Comparison of ENCODE assay signal across 18 cellular contexts in genomic region chr19:8585057-8585893, GRCh38. TPM values are rescaled to one million over a fixed set of nuclear protein-coding genes. Genes with fewer than 3 reads are reported as not detected.
DNase-seq lines count a peak whose midpoint lies in the region; ATAC-seq and TF ChIP-seq lines count a peak whose summit lies in the region.
"Had no signal": no experiment of that assay in that cellular context is flagged by ENCODE, and none has a peak within 500 bp of the region (broad histone marks: within the 10 kb centered on the region; RNA-seq: fewer than 3 reads in every experiment).

No MANE protein-coding gene starts in this region.

- H3K36me3 ChIP-seq in smooth muscle cell (ENCODE audit: low read depth), result no peaks in the 10 kb centered on the region
- H3K36me3 ChIP-seq: SJCRH30 had no signal

- no peak overlapping the region for H2AFZ ChIP-seq in smooth muscle cell (ENCODE audit: low read depth)

- H3K27me3 ChIP-seq in smooth muscle cell (ENCODE audit: low read depth), result no peaks in the 10 kb centered on the region
- H3K27me3 ChIP-seq: BLaER1 treated with 17β-estradiol and CSF1 and Interleukin-3, amounts not matched to agents 10 nM and 100 nM; SJCRH30 had no signal

- peak; percentile 9 for DNase-seq in NCI-H1105 treated with DMSO at 0.1 percent for 48 hours (lab: John Stamatoyannopoulos, UW)
- no peak for DNase-seq in NCI-H1105 (lab: John Stamatoyannopoulos, UW)
- peak; percentile 44 for DNase-seq in GM13976 (ENCODE audit: low spot score)
- DNase-seq in NB4 (ENCODE audit: low read depth), result peak; percentile 60
- DNase-seq in omental fat pad (ENCODE audit: low spot score), result no peak
- no peak for DNase-seq in smooth muscle cell (lab: John Stamatoyannopoulos, UW; ENCODE audit: unreplicated experiment)
- no peak for DNase-seq in T1000 (lab: John Stamatoyannopoulos, UW)
- DNase-seq: NCI-H774 had no signal

- TF ChIP-seq CTCF in GM13976 (IDR thresholded peaks at IDR 0.05; ENCODE audit: borderline replicate concordance, control extremely low read depth, extremely low read depth, insufficient read depth, missing control alignments), result no peak
- peak; percentile 20 for TF ChIP-seq CTCF in NB4 (IDR thresholded peaks at IDR 0.05; ENCODE audit: low read depth, low read length)
- no peak for TF ChIP-seq CTCF in omental fat pad (IDR thresholded peaks at IDR 0.05)
- no peak for TF ChIP-seq CTCF in smooth muscle cell (IDR thresholded peaks at IDR 0.05; ENCODE audit: borderline replicate concordance, insufficient read depth, poor library complexity, severe bottlenecking)

- ATAC-seq in omental fat pad (ENCODE audit: low FRiP score), result peak; percentile 25
- ATAC-seq in GM19023 (IDR thresholded peaks at IDR 0.05; ENCODE audit: unreplicated experiment), result no peak

- no peaks in the 10 kb centered on the region for H3F3A ChIP-seq in smooth muscle cell (ENCODE audit: low read depth)

- no peak overlapping the region for H3K4me3 ChIP-seq in NB4 (ENCODE audit: low read depth, low read length)
- H3K4me3 ChIP-seq in smooth muscle cell, result no peak overlapping the region
- H3K4me3 ChIP-seq: BLaER1 treated with 17β-estradiol and CSF1 and Interleukin-3, amounts not matched to agents 10 nM and 100 nM; SJCRH30 had no signal

- no peaks in the 10 kb centered on the region for H4K20me1 ChIP-seq in smooth muscle cell (ENCODE audit: low read depth)

- no peaks in the 10 kb centered on the region for H3K4me1 ChIP-seq in smooth muscle cell (ENCODE audit: low read depth)
- H3K4me1 ChIP-seq: SJCRH30 had no signal

- H3K9ac ChIP-seq in smooth muscle cell (ENCODE audit: low read depth), result no peak overlapping the region
- H3K9ac ChIP-seq: BLaER1 treated with 17β-estradiol and CSF1 and Interleukin-3, amounts not matched to agents 10 nM and 100 nM had no signal

- no peaks in the 10 kb centered on the region for H3K79me2 ChIP-seq in smooth muscle cell (ENCODE audit: low read depth)

- no peak overlapping the region for H3K4me2 ChIP-seq in smooth muscle cell
- H3K4me2 ChIP-seq: BLaER1 treated with 17β-estradiol and CSF1 and Interleukin-3, amounts not matched to agents 10 nM and 100 nM had no signal

- TF ChIP-seq POLR2A in NB4 (IDR thresholded peaks at IDR 0.05; ENCODE audit: extremely low read depth, insufficient read length), result no peak

- in situ Hi-C loops in GM13976 (cut with MboI; ENCODE audit: low sequenced_read_pairs, unreplicated experiment), result no loop called here

- WGBS in smooth muscle cell (ENCODE audit: low lambda C conversion rate), result 98% methylated on average over 37 of the region's 59 CpGs

- no peak overlapping the region for H3K27ac ChIP-seq in smooth muscle cell (ENCODE audit: low read depth)
- H3K27ac ChIP-seq: 22Rv1; BLaER1 treated with 17β-estradiol and CSF1 and Interleukin-3, amounts not matched to agents 10 nM and 100 nM; SJCRH30 had no signal

- no peaks in the 10 kb centered on the region for H3K9me3 ChIP-seq in smooth muscle cell (replicated peaks; ENCODE audit: low read depth)
- H3K9me3 ChIP-seq: BLaER1 treated with 17β-estradiol and CSF1 and Interleukin-3, amounts not matched to agents 10 nM and 100 nM; Caco-2; SJCRH30 had no signal

RNA-seq across cellular contexts. Expression of gene MYO1F, which starts 8.0 kb away (rescaled TPM):
- total RNA-seq in omental fat pad (10 to 100 TPM; 13.9 to 86.7 (median 39.9) TPM), smooth muscle cell (0.22 TPM in 1 of 2 replicates, not detected in the other)
- polyA plus RNA-seq in smooth muscle cell, result 1.4 and 4.1 TPM in 2 replicates
- total RNA-seq: G401 had no signal

RNA-seq across cellular contexts. Expression of gene ADAMTS10, which starts 25.2 kb away (rescaled TPM):
- total RNA-seq in omental fat pad (10 to 100 TPM; 16.7 to 46.7 (median 22.5) TPM), smooth muscle cell (13.1 and 18.3 TPM in 2 replicates)
- 14.1 and 21.9 TPM in 2 replicates for polyA plus RNA-seq in smooth muscle cell
- total RNA-seq: SJCRH30 had no signal
- polyA plus RNA-seq: IgD-negative memory B cell had no signal

RNA-seq across cellular contexts. Expression of gene NFILZ, which starts 45.2 kb away (rescaled TPM):
- total RNA-seq in omental fat pad (not detected), smooth muscle cell (not detected in 2 replicates)
- polyA plus RNA-seq in smooth muscle cell, result not detected in 2 replicates
- total RNA-seq: Caco-2; CD4-positive, alpha-beta memory T cell; G401; H9; SJCRH30; T-cell had no signal
- polyA plus RNA-seq: CD4-positive, alpha-beta memory T cell; IgD-negative memory B cell had no signal

Comparison
In these comparisons a context has a peak if more than half of its experiments do, and no peak if none do; other contexts are left out.
1. DNase-seq: peak in NCI-H1105 treated with DMSO at 0.1 percent for 48 hours (single experiment), GM13976 (single experiment) and NB4 (single experiment); none in NCI-H1105 (single experiment), omental fat pad (single experiment), smooth muscle cell (single experiment) and T1000 (single experiment).
2. RNA of gene MYO1F, which starts 8.0 kb away (total RNA-seq): 13.9 to 86.7 TPM in omental fat pad; 0.22 TPM in smooth muscle cell; every median in the first group is over 10 times any median in the second.